10 cellular contexts compared by ENCODE assay signal in genomic region chr7:99679400-99680191, GRCh38. TPM values are rescaled to one million over a fixed set of nuclear protein-coding genes. Genes with fewer than 3 reads are reported as not detected.
DNase-seq lines count a peak whose midpoint lies in the region; ATAC-seq and TF ChIP-seq lines count a peak whose summit lies in the region.
"Had no signal": no experiment of that assay in that cellular context is flagged by ENCODE, and none has a peak within 500 bp of the region (broad histone marks: within the 10 kb centered on the region; RNA-seq: fewer than 3 reads in every experiment).

Gene CYP3A5 (minus strand): TSS chr7:99679996. CDS start chr7:99679896, 100 bp downstream.

- ATAC-seq in right cardiac atrium (peak; percentile 43 to 87), GM18858 (IDR thresholded peaks at IDR 0.05; ENCODE audit: unreplicated experiment) (no peak)

- H3K4me1 ChIP-seq in right cardiac atrium (ENCODE audit: control insufficient read depth, insufficient read depth, low read length) (no peaks in the 10 kb centered on the region), rectal smooth muscle tissue (ENCODE audit: control insufficient read depth, insufficient read depth, low read length) (peaks cover 4% of the 10 kb centered on the region), ascending aorta (no peaks in the 10 kb centered on the region)

- H3K27me3 ChIP-seq in right cardiac atrium (ENCODE audit: control insufficient read depth, insufficient read depth) (no peaks in the 10 kb centered on the region), rectal smooth muscle tissue (ENCODE audit: control insufficient read depth, insufficient read depth, low read length) (no peaks in the 10 kb centered on the region), ascending aorta (no peaks in the 10 kb centered on the region)

- H3K27ac ChIP-seq in right cardiac atrium (ENCODE audit: low read length) (no peak within 1 kb of the TSS), rectal smooth muscle tissue (ENCODE audit: low read depth, low read length) (peak within 1 kb of the TSS; percentile 60), ascending aorta (no peak within 1 kb of the TSS)

- peaks cover 2% of the 10 kb centered on the region for H3K9me3 ChIP-seq in right cardiac atrium (ENCODE audit: control insufficient read depth, low read length)
- H3K9me3 ChIP-seq in ascending aorta = peaks cover 0 to 4% of the 10 kb centered on the region in 2 donors

- H3K4me3 ChIP-seq in right cardiac atrium (ENCODE audit: low read length) (no peak within 1 kb of the TSS), rectal smooth muscle tissue (ENCODE audit: low read length) (peak within 1 kb of the TSS; percentile 62), ascending aorta (peak within 1 kb of the TSS in 1 of 2 donors; percentile 17)

- no peak within 1 kb of the TSS for H3K9ac ChIP-seq in rectal smooth muscle tissue (ENCODE audit: low read length)

- no peak for TF ChIP-seq CTCF in ascending aorta (IDR thresholded peaks at IDR 0.05)

- peaks cover 3% of the 10 kb centered on the region for H3K36me3 ChIP-seq in rectal smooth muscle tissue (ENCODE audit: control insufficient read depth, insufficient read depth, low read length)
- no peaks in the 10 kb centered on the region for H3K36me3 ChIP-seq in ascending aorta

- 60% methylated on average over 10 of the region's 10 CpGs for WGBS in right cardiac atrium

- intact Hi-C loops in right cardiac atrium (cut with DNase I) (no loop called here), ascending aorta (cut with DNase I) (no loop called here)

- peak; percentile 23 for DNase-seq in EH (ENCODE audit: low read depth)
- peak; percentile 40 for DNase-seq in RPMI7951 (ENCODE audit: low read depth)
- DNase-seq in right cardiac atrium = peak in 1 of 3 donors; percentile 46
- no peak for DNase-seq in ascending aorta (ENCODE audit: low spot score in 2 of 2)
- no peak for DNase-seq in hippocampal formation (lab: John Stamatoyannopoulos, UW)
- no peak for DNase-seq in activated effector memory CD4-positive, alpha-beta T cell treated with anti-CD3 and anti-CD28 coated beads, Interleukin-2, amount 50 U/mL, for 16 hours
- DNase-seq: activated T-cell treated with anti-CD3 and anti-CD28 coated beads, Interleukin-2, amount 50 U/mL, for 1 hour; NCI-H1436 treated with DMSO at 0.1 percent for 48 hours had no signal

RNA-seq across cellular contexts. Expression of gene CYP3A5, which starts in this region (rescaled TPM):
- 0.24 and 0.49 TPM in 2 replicates for total RNA-seq in RPMI7951 (2014; rRNA removed; shearing (Covaris generic))
- total RNA-seq in right cardiac atrium (under 1 TPM in 1 of 4 donors, not detected in 3; 0.84 TPM), ascending aorta (0.43 TPM)
- 0.09 TPM for polyA plus RNA-seq in right cardiac atrium

Comparison
In these comparisons a context has a peak if more than half of its experiments do, and no peak if none do; other contexts are left out.
1. Peak in DNase-seq in RPMI7951; RNA of the gene not detected or under 1 TPM.
2. Peak in ATAC-seq in right cardiac atrium; RNA of the gene not detected or under 1 TPM.